Comparison of ENCODE assay signal across 8 cellular contexts in the genomic region with DNA sequence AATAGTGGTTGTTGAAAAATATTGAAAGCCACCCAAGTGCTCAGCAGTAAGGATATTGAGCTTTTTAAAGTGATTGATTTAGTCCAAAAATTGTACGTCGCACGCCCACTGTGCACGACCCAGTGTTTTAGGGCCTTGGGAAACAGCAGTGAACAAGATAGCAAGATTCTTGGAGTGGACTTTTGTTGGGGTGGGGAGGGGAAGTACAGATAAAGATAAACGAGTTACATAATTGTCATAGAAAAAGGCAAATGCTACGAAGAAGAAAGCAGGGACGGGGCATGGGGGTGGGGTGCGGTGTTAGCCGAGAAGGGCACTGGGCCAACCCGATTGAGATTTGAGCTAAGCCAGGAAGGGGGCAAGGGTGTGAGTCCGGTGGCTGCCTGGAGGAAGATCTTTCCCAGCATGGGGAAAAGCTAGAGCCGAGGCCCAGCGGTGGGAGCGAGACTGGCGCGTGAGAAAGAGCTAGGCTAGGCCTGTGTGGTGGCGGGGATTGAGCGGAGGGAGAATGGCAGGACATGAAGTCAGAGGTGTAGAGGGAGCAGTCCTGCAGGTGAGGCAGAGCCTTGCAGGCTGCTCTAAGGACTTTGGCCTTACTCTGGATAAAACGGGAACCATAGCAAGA. TPM values are rescaled to one million over a fixed set of nuclear protein-coding genes. Genes with fewer than 3 reads are reported as not detected.
A peak's percentile ranks its signal among the peaks of the same experiment; 100 is the strongest.
DNase-seq lines count a peak whose midpoint lies in the region; ATAC-seq and TF ChIP-seq lines count a peak whose summit lies in the region.

No MANE protein-coding gene starts in this region.

- peaks cover 38% of the 10 kb centered on the region for H3K36me3 ChIP-seq in SJSA1

- no peaks in the 10 kb centered on the region for H3K9me3 ChIP-seq in SJSA1 (replicated peaks)

- peak; percentile 38 for TF ChIP-seq CTCF in GM12864 (IDR thresholded peaks at IDR 0.05; ENCODE audit: low read depth, low read length, missing control alignments)
- TF ChIP-seq CTCF in brain (conservative IDR thresholded peaks at IDR 0.05), result no peak

- DNase-seq in GM12864 (ENCODE audit: low read depth) (no peak), SJSA1 (ENCODE audit: low read depth in 1 of 2, low spot score in 2 of 2) (peak; percentile 42 to 48), islet precursor cell (peak; percentile 77), NCI-H187 (lab: John Stamatoyannopoulos, UW) (no peak)
- peak; percentile 46 for DNase-seq in stimulated activated CD4-positive, alpha-beta T cell treated with anti-CD3 and anti-CD28 coated beads, Interleukin-15, amount 100 ng/mL, for 24 hours

- peaks cover 32% of the 10 kb centered on the region for H3K4me1 Mint-ChIP-seq in brain

- no peaks in the 10 kb centered on the region for H3K27me3 ChIP-seq in SJSA1 (replicated peaks)

- H3K9me3 Mint-ChIP-seq in brain, result peaks cover 0 to 5% (median 2%) of the 10 kb centered on the region in 5 experiments

- peaks cover 10% of the 10 kb centered on the region for H3K27me3 Mint-ChIP-seq in brain

- H3K4me3 ChIP-seq in GM12864 (ENCODE audit: low read depth, low read length) (peak overlapping the region; percentile 79), SJSA1 (peak overlapping the region; percentile 79)

- peak; percentile 7 for ATAC-seq in HG02642 (IDR thresholded peaks at IDR 0.05; ENCODE audit: poor library complexity, unreplicated experiment)
- no peak for ATAC-seq in HG03457 (IDR thresholded peaks at IDR 0.05; ENCODE audit: unreplicated experiment)

- H3K4me1 ChIP-seq in SJSA1 (replicated peaks), result peaks cover 4% of the 10 kb centered on the region

- peak overlapping the region; percentile 92 to 99 (median 97) for H3K4me3 Mint-ChIP-seq in brain

- peaks cover 37% of the 10 kb centered on the region for H3K36me3 Mint-ChIP-seq in brain

- peak overlapping the region; percentile 95 for H3K27ac ChIP-seq in SJSA1

- H3K27ac Mint-ChIP-seq in brain, result peak overlapping the region; percentile 95 to 100 (median 100)

RNA-seq across cellular contexts. Expression of gene HTD2, which starts 0.5 kb away (rescaled TPM):
- 6.8 and 16.3 TPM in 2 replicates for total RNA-seq in SJSA1 (2014; rRNA removed; shearing (Covaris generic))
- polyA plus RNA-seq in brain (ENCODE audit: insufficient read depth, low read depth, low replicate concordance), result 4.0 TPM

RNA-seq across cellular contexts. Expression of gene RPP14, which starts 0.7 kb away (rescaled TPM):
- 14.9 and 23.0 TPM in 2 replicates for total RNA-seq in SJSA1 (2014; rRNA removed; shearing (Covaris generic))
- polyA plus RNA-seq in brain (ENCODE audit: insufficient read depth, low read depth, low replicate concordance), result 4.1 TPM

RNA-seq across cellular contexts. Expression of gene PXK, which starts 25.9 kb away (rescaled TPM):
- total RNA-seq in SJSA1 (2014; rRNA removed; shearing (Covaris generic)), result 6.5 and 13.3 TPM in 2 replicates
- polyA plus RNA-seq in brain (ENCODE audit: insufficient read depth, low read depth, low replicate concordance), result 32.3 TPM

Comparison
In these comparisons a context has a peak if more than half of its experiments do, and no peak if none do; other contexts are left out.
1. DNase-seq: peak in SJSA1 (2 of 2), islet precursor cell (single experiment) and stimulated activated CD4-positive, alpha-beta T cell treated with anti-CD3 and anti-CD28 coated beads, Interleukin-15, amount 100 ng/mL, for 24 hours (single experiment); none in GM12864 (single experiment) and NCI-H187 (0 of 2).